Comparison of ENCODE assay signal across 18 cellular contexts in the genomic region with DNA sequence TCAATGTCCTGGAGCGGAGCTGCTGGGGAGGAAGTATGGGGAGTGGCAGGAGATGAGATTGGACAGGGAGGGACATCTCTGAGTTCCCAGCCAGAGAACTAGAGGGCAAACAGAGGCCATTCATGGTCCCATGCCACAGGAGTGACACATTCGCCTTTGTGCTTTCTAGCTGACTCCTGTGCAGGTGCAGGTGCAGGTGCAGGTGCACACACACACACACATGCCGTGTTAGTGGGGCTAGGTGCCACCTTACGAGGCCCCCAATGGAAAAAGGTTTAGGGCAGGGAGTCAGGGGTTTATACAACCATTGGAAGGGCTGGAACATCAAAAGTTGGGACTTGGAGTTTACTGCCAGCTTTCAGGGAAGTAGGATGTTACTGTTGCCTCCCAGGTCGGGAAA. TPM values are rescaled to one million over a fixed set of nuclear protein-coding genes. Genes with fewer than 3 reads are reported as not detected.
DNase-seq lines count a peak whose midpoint lies in the region; ATAC-seq and TF ChIP-seq lines count a peak whose summit lies in the region.
"Had no signal": no experiment of that assay in that cellular context is flagged by ENCODE, and none has a peak within 500 bp of the region (broad histone marks: within the 10 kb centered on the region; RNA-seq: fewer than 3 reads in every experiment).

No MANE protein-coding gene starts in this region.

- no peak overlapping the region for H3K27ac ChIP-seq in BLaER1 treated with 17β-estradiol and CSF1 and Interleukin-3, amounts not matched to agents 10 nM and 100 nM
- H3K27ac ChIP-seq in right cardiac atrium (ENCODE audit: low read length) (no peak overlapping the region), ascending aorta (no peak overlapping the region)
- H3K27ac ChIP-seq: GM23248 had no signal

- H3K36me3 Mint-ChIP-seq in neural crest cell (ENCODE audit: low read depth): no peaks in the 10 kb centered on the region
- H3K36me3 Mint-ChIP-seq in mesothelial cell of epicardium: no peaks in the 10 kb centered on the region
- H3K36me3 Mint-ChIP-seq: CD4-positive, CD25-positive, alpha-beta regulatory T cell had no signal

- peaks cover 22 to 62% (median 43%) of the 10 kb centered on the region in 10 experiments for H3K4me1 ChIP-seq in BLaER1 treated with 17β-estradiol and CSF1 and Interleukin-3, amounts not matched to agents 10 nM and 100 nM
- H3K4me1 ChIP-seq in right cardiac atrium (ENCODE audit: control insufficient read depth, insufficient read depth, low read length) (no peaks in the 10 kb centered on the region), ascending aorta (peaks cover 0 to 5% of the 10 kb centered on the region in 2 donors)
- H3K4me1 ChIP-seq: Caco-2, HAP-1 had no signal

- H3K4me3 Mint-ChIP-seq in neural crest cell: no peak overlapping the region
- H3K4me3 Mint-ChIP-seq in mesothelial cell of epicardium: no peak overlapping the region
- H3K4me3 Mint-ChIP-seq: CD4-positive, CD25-positive, alpha-beta regulatory T cell had no signal

- H3K9me3 Mint-ChIP-seq in neural crest cell: no peaks in the 10 kb centered on the region
- H3K9me3 Mint-ChIP-seq in mesothelial cell of epicardium: no peaks in the 10 kb centered on the region

- intact Hi-C loops in right cardiac atrium (cut with DNase I): no loop called here
- intact Hi-C loops in ascending aorta (cut with DNase I): no loop called here

- H3K27ac Mint-ChIP-seq in neural crest cell (ENCODE audit: unreplicated experiment): peak overlapping the region; percentile 78
- H3K27ac Mint-ChIP-seq in mesothelial cell of epicardium: no peak overlapping the region

- H3K4me2 ChIP-seq in BLaER1 treated with 17β-estradiol and CSF1 and Interleukin-3, amounts not matched to agents 10 nM and 100 nM: peak overlapping the region in 7 of 11 experiments; percentile 84 to 99 (median 96); a peak in 12 of 22 replicates

- TF ChIP-seq CTCF in neural crest cell (conservative IDR thresholded peaks at IDR 0.05) (no peak), ascending aorta (IDR thresholded peaks at IDR 0.05) (no peak), mesothelial cell of epicardium (IDR thresholded peaks at IDR 0.05; ENCODE audit: unreplicated experiment) (no peak)

- H3K27me3 Mint-ChIP-seq in neural crest cell (ENCODE audit: low read depth) (no peaks in the 10 kb centered on the region), mesothelial cell of epicardium (ENCODE audit: low read depth) (peaks cover 18% of the 10 kb centered on the region)

- no peak overlapping the region for H3K4me3 ChIP-seq in BLaER1 treated with 17β-estradiol and CSF1 and Interleukin-3, amounts not matched to agents 10 nM and 100 nM
- H3K4me3 ChIP-seq in right cardiac atrium (ENCODE audit: low read length): no peak overlapping the region
- no peak overlapping the region for H3K4me3 ChIP-seq in ascending aorta
- H3K4me3 ChIP-seq: GM23248, HAP-1 had no signal

- 65% methylated on average over 5 of the region's 5 CpGs for WGBS in right cardiac atrium

- no peaks in the 10 kb centered on the region for H3K9me3 ChIP-seq in BLaER1 treated with 17β-estradiol and CSF1 and Interleukin-3, amounts not matched to agents 10 nM and 100 nM (replicated peaks in 1 of 11)
- H3K9me3 ChIP-seq in right cardiac atrium (ENCODE audit: control insufficient read depth, low read length): no peaks in the 10 kb centered on the region
- no peaks in the 10 kb centered on the region for H3K9me3 ChIP-seq in ascending aorta
- H3K9me3 ChIP-seq: Caco-2, HAP-1 had no signal

- no peaks in the 10 kb centered on the region for H3K36me3 ChIP-seq in BLaER1 treated with 17β-estradiol and CSF1 and Interleukin-3, amounts not matched to agents 10 nM and 100 nM
- no peaks in the 10 kb centered on the region for H3K36me3 ChIP-seq in ascending aorta
- H3K36me3 ChIP-seq: HAP-1 had no signal

- DNase-seq in NCI-H1417 (lab: John Stamatoyannopoulos, UW): peak in 2 of 3 experiments; percentile 46 to 69
- no peak for DNase-seq in NCI-H1417 treated with DMSO at 0.1 percent for 48 hours (lab: John Stamatoyannopoulos, UW)
- peak; percentile 45 for DNase-seq in NCI-H345 (lab: John Stamatoyannopoulos, UW)
- DNase-seq in neural crest cell (ENCODE audit: low read depth, low spot score): no peak
- no peak for DNase-seq in right cardiac atrium
- DNase-seq in ascending aorta (ENCODE audit: low spot score in 2 of 2): no peak
- no peak for DNase-seq in mesothelial cell of epicardium (ENCODE audit: low spot score in 2 of 2, unreplicated experiment in 2 of 2)
- DNase-seq: 8988T; Caco-2; CD4-positive, CD25-positive, alpha-beta regulatory T cell; GM23248; IMR-90; NCI-H1694; NCI-H446 treated with DMSO at 0.1 percent for 48 hours; NCI-H69; SIG-M5 had no signal

- ATAC-seq in right cardiac atrium: no peak

- H4K20me1 ChIP-seq in BLaER1 treated with 17β-estradiol and CSF1 and Interleukin-3, amounts not matched to agents 10 nM and 100 nM: peaks cover 0 to 20% (median 0%) of the 10 kb centered on the region in 11 experiments; a peak in 3 of 22 replicates

- no peak overlapping the region for H3K9ac ChIP-seq in BLaER1 treated with 17β-estradiol and CSF1 and Interleukin-3, amounts not matched to agents 10 nM and 100 nM
- H3K9ac ChIP-seq: GM23248 had no signal

- no peaks in the 10 kb centered on the region for H3K27me3 ChIP-seq in BLaER1 treated with 17β-estradiol and CSF1 and Interleukin-3, amounts not matched to agents 10 nM and 100 nM
- no peaks in the 10 kb centered on the region for H3K27me3 ChIP-seq in right cardiac atrium (ENCODE audit: control insufficient read depth, insufficient read depth)
- H3K27me3 ChIP-seq in ascending aorta: no peaks in the 10 kb centered on the region

- H3K4me1 Mint-ChIP-seq in neural crest cell (peaks cover 28% of the 10 kb centered on the region), mesothelial cell of epicardium (peaks cover 7% of the 10 kb centered on the region)

RNA-seq across cellular contexts. Expression of a gene that starts 52.0 kb away (rescaled TPM):
- total RNA-seq in neural crest cell (27.2 and 27.4 TPM in 2 replicates), right cardiac atrium (10 to 100 TPM; 18.5 to 23.7 (median 20.1) TPM), ascending aorta (87.1 TPM), mesothelial cell of epicardium (37.2 to 39.0 TPM (median 37.2 TPM) in 3 replicates)
- polyA plus RNA-seq in right cardiac atrium: 17.9 TPM

RNA-seq across cellular contexts. Expression of a gene that starts 59.6 kb away (rescaled TPM):
- 223 and 228 TPM in 2 replicates for total RNA-seq in neural crest cell
- 1 to 10 TPM; 4.0 to 7.9 (median 6.1) TPM for total RNA-seq in right cardiac atrium
- 3.2 TPM for polyA plus RNA-seq in right cardiac atrium
- total RNA-seq in ascending aorta: 1.9 TPM
- total RNA-seq in mesothelial cell of epicardium: 55.2 to 59.1 TPM (median 58.7 TPM) in 3 replicates

Comparison
In these comparisons a context has a peak if more than half of its experiments do, and no peak if none do; other contexts are left out.
1. DNase-seq: peak in NCI-H1417 (2 of 3) and NCI-H345 (single experiment); none in NCI-H1417 treated with DMSO at 0.1 percent for 48 hours (single experiment), neural crest cell (single experiment), right cardiac atrium (0 of 3), ascending aorta (0 of 2) and mesothelial cell of epicardium (0 of 2).